In the genomic region with DNA sequence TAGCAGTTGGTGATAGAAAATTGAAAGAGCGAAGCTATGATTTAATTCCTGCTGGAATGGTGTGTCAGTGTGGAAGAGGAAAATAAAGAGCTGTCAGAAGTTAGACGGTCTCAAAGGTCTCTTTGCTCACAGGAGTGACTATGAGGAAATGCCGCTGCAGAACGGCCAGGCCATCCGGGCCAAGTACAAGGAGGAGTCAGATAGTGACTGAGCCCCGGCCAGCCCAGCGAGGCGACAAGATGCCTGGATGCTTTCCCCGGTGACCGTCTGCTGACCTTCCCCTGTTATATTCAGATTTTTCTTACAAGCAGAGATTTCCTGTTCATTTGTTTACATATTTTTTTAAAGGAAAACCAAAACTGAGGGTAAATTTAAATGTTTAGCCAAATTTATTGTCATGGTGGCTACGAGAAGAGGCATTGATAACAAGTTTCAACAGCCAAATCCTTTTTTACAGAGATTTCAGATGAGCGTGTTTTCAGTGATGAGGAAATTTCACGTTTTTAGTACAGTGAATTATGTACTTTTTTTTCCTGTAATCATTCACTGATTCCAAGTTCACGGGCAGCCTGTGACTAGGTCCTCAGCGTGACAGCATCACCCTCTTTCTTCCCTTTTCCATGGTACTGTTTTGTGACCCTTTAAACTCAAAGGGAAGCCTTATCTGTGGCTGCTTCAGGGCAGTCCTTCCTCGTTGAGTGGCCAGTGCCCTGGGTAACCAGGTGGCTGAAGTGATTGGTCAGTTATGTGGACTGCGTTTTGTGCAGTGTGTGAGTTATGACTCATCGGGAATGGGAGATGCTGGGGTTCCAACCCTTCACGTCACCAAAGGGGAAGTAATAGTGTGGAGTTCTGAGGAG, we compare ENCODE assay signal across 8 cellular contexts.
DNase-seq lines count a peak whose midpoint lies in the region; ATAC-seq, FAIRE-seq and TF ChIP-seq lines count a peak whose summit lies in the region.

No MANE protein-coding gene starts in this region.

- no peaks in the 10 kb centered on the region for H3K27me3 Mint-ChIP-seq in memory B cell

- H3K27ac ChIP-seq in ACC112 (ENCODE audit: low read depth, low read length) = peak overlapping the region; percentile 92
- H3K27ac ChIP-seq in coronary artery = peak overlapping the region; percentile 70 to 90

- H3K36me3 ChIP-seq in ACC112 (ENCODE audit: insufficient read depth, low read length) = peaks cover 23% of the 10 kb centered on the region; the same call in 1 of the 2 replicates

- FAIRE-seq in urothelium cell line (lab: Jason Lieb, UNC) = no peak

- ATAC-seq in memory B cell (ENCODE audit: low read depth) = no peak

- H3K4me1 ChIP-seq in ACC112 (ENCODE audit: control insufficient read depth, insufficient read depth, low read length, unreplicated experiment) = peaks cover 31% of the 10 kb centered on the region

- H3K36me3 Mint-ChIP-seq in memory B cell = peaks cover 25% of the 10 kb centered on the region

- peak overlapping the region; percentile 60 for H3K27ac Mint-ChIP-seq in memory B cell

- H3K79me2 ChIP-seq in ACC112 (ENCODE audit: control insufficient read depth, insufficient read depth, low read length, unreplicated experiment) = no peaks in the 10 kb centered on the region

- no peak overlapping the region for H3K4me3 Mint-ChIP-seq in memory B cell

- no peaks in the 10 kb centered on the region for H3K27me3 ChIP-seq in ACC112 (ENCODE audit: insufficient read depth, low read length)

- no peak overlapping the region for H2AFZ ChIP-seq in ACC112 (ENCODE audit: low read length, unreplicated experiment)

- peak overlapping the region; percentile 49 for H3K4me3 ChIP-seq in ACC112 (ENCODE audit: low read depth, low read length)
- H3K4me3 ChIP-seq in coronary artery = peak overlapping the region; percentile 52

- no peaks in the 10 kb centered on the region for H3K9me3 Mint-ChIP-seq in memory B cell

- DNase-seq in NCI-H226 (peak; percentile 94), coronary artery (ENCODE audit: low spot score) (peak; percentile 84), memory B cell (ENCODE audit: low spot score in 2 of 2) (no peak), urothelium cell line (ENCODE audit: low spot score) (peak; percentile 24), DMS 273 (lab: John Stamatoyannopoulos, UW; ENCODE audit: unreplicated experiment) (no peak), T1000 (lab: John Stamatoyannopoulos, UW) (no peak), hippocampal formation (lab: John Stamatoyannopoulos, UW) (no peak)

- TF ChIP-seq CTCF in coronary artery (IDR thresholded peaks at IDR 0.05) = no peak

- peaks cover 6% of the 10 kb centered on the region for H3K4me1 Mint-ChIP-seq in memory B cell

Comparison
In these comparisons a context has a peak if more than half of its experiments do, and no peak if none do; other contexts are left out.
1. DNase-seq: peak in NCI-H226 (single experiment), coronary artery (single experiment) and urothelium cell line (single experiment); none in memory B cell (0 of 2), DMS 273 (single experiment), T1000 (single experiment) and hippocampal formation (0 of 2).